ENCODE assay signal across 8 cellular contexts in the genomic region with DNA sequence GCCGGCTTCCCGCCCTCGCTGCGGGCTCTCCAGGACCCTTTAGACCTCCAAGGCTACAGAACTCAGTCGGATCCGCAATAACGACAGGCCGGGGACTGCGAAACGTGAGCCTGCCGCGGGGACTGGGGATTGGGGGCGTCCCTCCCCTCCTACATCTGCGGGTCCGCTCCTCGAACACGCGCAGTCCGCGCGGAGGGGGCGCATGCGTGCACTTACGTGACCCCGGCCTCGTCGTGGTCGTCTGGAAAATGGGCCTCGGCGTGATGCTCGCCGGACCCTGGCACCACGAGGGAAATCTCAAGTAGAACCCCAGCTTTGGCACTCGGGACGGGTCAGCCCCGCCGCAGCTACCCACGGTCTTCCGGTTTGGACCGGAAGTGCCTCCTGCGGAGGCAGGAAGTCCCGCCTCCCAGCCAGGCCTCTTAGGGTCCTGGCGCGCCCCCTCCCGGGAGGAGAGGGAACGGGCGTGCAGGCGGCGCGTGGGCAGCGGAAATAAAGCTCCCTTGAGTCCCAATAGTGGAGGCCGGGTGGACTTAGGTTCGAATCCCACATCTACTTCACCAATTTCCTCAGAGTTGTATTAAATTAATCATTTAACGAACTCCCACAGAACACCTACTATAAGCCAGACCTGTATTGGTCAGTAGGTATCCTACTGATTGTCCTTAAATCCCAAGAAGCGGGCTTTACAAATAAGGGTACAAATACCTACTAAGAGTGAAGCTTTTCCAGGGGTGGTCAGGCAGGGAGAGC.
A peak's percentile ranks its signal among the peaks of the same experiment; 100 is the strongest.
DNase-seq lines count a peak whose midpoint lies in the region; TF ChIP-seq lines count a peak whose summit lies in the region.

Gene TAF1C (minus strand): TSS at position 373 of the 753 bp plus-strand sequence. CDS start 2,069 bp downstream, outside the sequence.

- DNase-seq in ELF-1 (ENCODE audit: low read depth, low spot score) (peak; percentile 96), GOT3 (lab: John Stamatoyannopoulos, UW) (peak; percentile 57), LNCaP clone FGC (ENCODE audit: low read depth) (peak; percentile 75), fibroblast of pulmonary artery (ENCODE audit: low read depth) (peak; percentile 97)
- peak; percentile 87 for DNase-seq in activated T-helper 9 cell treated with anti-CD3 and anti-CD28 coated beads, Interleukin-2, amount 50 U/mL, for 16 hours (ENCODE audit: low read depth)

- TF ChIP-seq POLR2A in Raji (IDR thresholded peaks at IDR 0.05; ENCODE audit: insufficient read depth, low read depth, low read length), result peak; percentile 84

- H3K4me3 ChIP-seq in LNCaP clone FGC (ENCODE audit: low read depth, low read length), result peak within 1 kb of the TSS; percentile 100
- H3K4me3 ChIP-seq in fibroblast of pulmonary artery (replicated peaks; ENCODE audit: low read depth, low read length), result peak within 1 kb of the TSS; percentile 98

- peaks cover 8% of the 10 kb centered on the region for H3K4me1 Mint-ChIP-seq in nephron
- peaks cover 19% of the 10 kb centered on the region for H3K4me1 Mint-ChIP-seq in stimulated activated naive CD8-positive, alpha-beta T cell treated with anti-CD3 and anti-CD28 coated beads, Interleukin-15, Interleukin-2, amounts not matched to agents 100 ng/mL and 50 ng/mL, for 24 hours (ENCODE audit: low read depth)

- peak; percentile 93 for TF ChIP-seq CTCF in LNCaP clone FGC (IDR thresholded peaks at IDR 0.05; ENCODE audit: control insufficient read depth, extremely low read depth, insufficient read depth)
- TF ChIP-seq CTCF in fibroblast of pulmonary artery (IDR thresholded peaks at IDR 0.05; ENCODE audit: low read length, missing control alignments), result peak; percentile 82
- TF ChIP-seq CTCF in nephron (IDR thresholded peaks at IDR 0.05; ENCODE audit: unreplicated experiment in 3 of 3), result peak; percentile 95 to 99 (median 99)

- H3K27ac Mint-ChIP-seq in nephron, result peak within 1 kb of the TSS; percentile 63 to 77 (median 71)
- H3K27ac Mint-ChIP-seq in stimulated activated naive CD8-positive, alpha-beta T cell treated with anti-CD3 and anti-CD28 coated beads, Interleukin-15, Interleukin-2, amounts not matched to agents 100 ng/mL and 50 ng/mL, for 24 hours, result peak within 1 kb of the TSS; percentile 83

- H3K36me3 Mint-ChIP-seq in nephron (ENCODE audit: low read depth), result peaks cover 23% of the 10 kb centered on the region
- peaks cover 27% of the 10 kb centered on the region for H3K36me3 Mint-ChIP-seq in stimulated activated naive CD8-positive, alpha-beta T cell treated with anti-CD3 and anti-CD28 coated beads, Interleukin-15, Interleukin-2, amounts not matched to agents 100 ng/mL and 50 ng/mL, for 24 hours (ENCODE audit: low read depth)

- H3K4me3 Mint-ChIP-seq in nephron, result peak within 1 kb of the TSS; percentile 96 to 98 (median 96)
- H3K4me3 Mint-ChIP-seq in stimulated activated naive CD8-positive, alpha-beta T cell treated with anti-CD3 and anti-CD28 coated beads, Interleukin-15, Interleukin-2, amounts not matched to agents 100 ng/mL and 50 ng/mL, for 24 hours, result peak within 1 kb of the TSS; percentile 94

- H3K9me3 Mint-ChIP-seq in nephron, result no peaks in the 10 kb centered on the region
- no peaks in the 10 kb centered on the region for H3K9me3 Mint-ChIP-seq in stimulated activated naive CD8-positive, alpha-beta T cell treated with anti-CD3 and anti-CD28 coated beads, Interleukin-15, Interleukin-2, amounts not matched to agents 100 ng/mL and 50 ng/mL, for 24 hours

- H3K27me3 Mint-ChIP-seq in nephron (ENCODE audit: low read depth), result no peaks in the 10 kb centered on the region
- H3K27me3 Mint-ChIP-seq in stimulated activated naive CD8-positive, alpha-beta T cell treated with anti-CD3 and anti-CD28 coated beads, Interleukin-15, Interleukin-2, amounts not matched to agents 100 ng/mL and 50 ng/mL, for 24 hours, result no peaks in the 10 kb centered on the region

Comparison
In these comparisons a context has a peak if more than half of its experiments do, and no peak if none do; other contexts are left out.
1. Peak in every context shown above with its lines: DNase-seq and H3K4me3 ChIP-seq.